2 cellular contexts compared by ENCODE assay signal in the genomic region with DNA sequence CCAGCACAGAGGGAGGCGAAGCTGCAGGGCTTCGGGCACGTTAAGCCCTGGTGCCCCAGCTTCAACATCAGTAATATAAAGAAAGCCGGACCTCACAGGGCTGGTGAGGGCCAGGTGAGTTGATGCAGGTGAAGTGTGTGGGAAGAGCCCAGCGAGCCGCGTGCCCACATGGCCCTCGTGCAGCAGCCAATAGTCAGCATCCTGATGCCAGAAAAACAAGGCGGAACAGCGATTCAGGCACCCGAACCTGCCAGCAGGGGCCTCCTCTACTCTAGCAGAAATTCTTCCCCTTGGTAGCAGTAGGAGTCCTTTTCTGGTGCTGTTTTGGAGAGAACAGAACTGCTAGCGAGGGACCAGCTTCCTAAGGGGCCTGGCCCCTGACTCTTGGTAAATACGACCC.
TF ChIP-seq lines count a peak whose summit lies in the region.

No MANE protein-coding gene starts in this region.

TF ChIP-seq in HCT116, 20 proteins besides CTCF, POLR2A, EP300 and RAD21:
- TF ChIP-seq ZNF274 (IDR thresholded peaks at IDR 0.05; ENCODE audit: low read depth, low read length) (no peak), POLR2AphosphoS5 (IDR thresholded peaks at IDR 0.05; ENCODE audit: low read depth, low read length) (no peak), ZFX (IDR thresholded peaks at IDR 0.05) (no peak), CEBPB (IDR thresholded peaks at IDR 0.05; ENCODE audit: low read depth) (no peak), EZH2phosphoT487 (IDR thresholded peaks at IDR 0.05; ENCODE audit: borderline replicate concordance) (no peak), SIN3A (IDR thresholded peaks at IDR 0.05; ENCODE audit: low read depth) (no peak), CBX3 (IDR thresholded peaks at IDR 0.05; ENCODE audit: low read depth) (no peak)
- TF ChIP-seq, protein P1, sequence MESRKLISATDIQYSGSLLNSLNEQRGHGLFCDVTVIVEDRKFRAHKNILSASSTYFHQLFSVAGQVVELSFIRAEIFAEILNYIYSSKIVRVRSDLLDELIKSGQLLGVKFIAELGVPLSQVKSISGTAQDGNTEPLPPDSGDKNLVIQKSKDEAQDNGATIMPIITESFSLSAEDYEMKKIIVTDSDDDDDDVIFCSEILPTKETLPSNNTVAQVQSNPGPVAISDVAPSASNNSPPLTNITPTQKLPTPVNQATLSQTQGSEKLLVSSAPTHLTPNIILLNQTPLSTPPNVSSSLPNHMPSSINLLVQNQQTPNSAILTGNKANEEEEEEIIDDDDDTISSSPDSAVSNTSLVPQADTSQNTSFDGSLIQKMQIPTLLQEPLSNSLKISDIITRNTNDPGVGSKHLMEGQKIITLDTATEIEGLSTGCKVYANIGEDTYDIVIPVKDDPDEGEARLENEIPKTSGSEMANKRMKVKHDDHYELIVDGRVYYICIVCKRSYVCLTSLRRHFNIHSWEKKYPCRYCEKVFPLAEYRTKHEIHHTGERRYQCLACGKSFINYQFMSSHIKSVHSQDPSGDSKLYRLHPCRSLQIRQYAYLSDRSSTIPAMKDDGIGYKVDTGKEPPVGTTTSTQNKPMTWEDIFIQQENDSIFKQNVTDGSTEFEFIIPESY (IDR thresholded peaks at IDR 0.05; ENCODE audit: extremely low read depth, insufficient replicate concordance, low read length) = no peak
- TF ChIP-seq, protein P2, sequence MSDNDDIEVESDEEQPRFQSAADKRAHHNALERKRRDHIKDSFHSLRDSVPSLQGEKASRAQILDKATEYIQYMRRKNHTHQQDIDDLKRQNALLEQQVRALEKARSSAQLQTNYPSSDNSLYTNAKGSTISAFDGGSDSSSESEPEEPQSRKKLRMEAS (IDR thresholded peaks at IDR 0.05) = no peak

TF ChIP-seq in GM12878, 131 proteins besides CTCF, POLR2A, EP300 and RAD21:
- TF ChIP-seq, protein P3, sequence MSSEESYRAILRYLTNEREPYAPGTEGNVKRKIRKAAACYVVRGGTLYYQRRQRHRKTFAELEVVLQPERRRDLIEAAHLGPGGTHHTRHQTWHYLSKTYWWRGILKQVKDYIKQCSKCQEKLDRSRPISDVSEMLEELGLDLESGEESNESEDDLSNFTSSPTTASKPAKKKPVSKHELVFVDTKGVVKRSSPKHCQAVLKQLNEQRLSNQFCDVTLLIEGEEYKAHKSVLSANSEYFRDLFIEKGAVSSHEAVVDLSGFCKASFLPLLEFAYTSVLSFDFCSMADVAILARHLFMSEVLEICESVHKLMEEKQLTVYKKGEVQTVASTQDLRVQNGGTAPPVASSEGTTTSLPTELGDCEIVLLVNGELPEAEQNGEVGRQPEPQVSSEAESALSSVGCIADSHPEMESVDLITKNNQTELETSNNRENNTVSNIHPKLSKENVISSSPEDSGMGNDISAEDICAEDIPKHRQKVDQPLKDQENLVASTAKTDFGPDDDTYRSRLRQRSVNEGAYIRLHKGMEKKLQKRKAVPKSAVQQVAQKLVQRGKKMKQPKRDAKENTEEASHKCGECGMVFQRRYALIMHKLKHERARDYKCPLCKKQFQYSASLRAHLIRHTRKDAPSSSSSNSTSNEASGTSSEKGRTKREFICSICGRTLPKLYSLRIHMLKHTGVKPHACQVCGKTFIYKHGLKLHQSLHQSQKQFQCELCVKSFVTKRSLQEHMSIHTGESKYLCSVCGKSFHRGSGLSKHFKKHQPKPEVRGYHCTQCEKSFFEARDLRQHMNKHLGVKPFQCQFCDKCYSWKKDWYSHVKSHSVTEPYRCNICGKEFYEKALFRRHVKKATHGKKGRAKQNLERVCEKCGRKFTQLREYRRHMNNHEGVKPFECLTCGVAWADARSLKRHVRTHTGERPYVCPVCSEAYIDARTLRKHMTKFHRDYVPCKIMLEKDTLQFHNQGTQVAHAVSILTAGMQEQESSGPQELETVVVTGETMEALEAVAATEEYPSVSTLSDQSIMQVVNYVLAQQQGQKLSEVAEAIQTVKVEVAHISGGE (CRISPR knock-in tag; IDR thresholded peaks at IDR 0.05) = no peak
- TF ChIP-seq ZNF207 (IDR thresholded peaks at IDR 0.05; ENCODE audit: borderline replicate concordance) (no peak), RAD51 (IDR thresholded peaks at IDR 0.05) (no peak), FOS (IDR thresholded peaks at IDR 0.05; ENCODE audit: borderline replicate concordance, extremely low read depth, insufficient read length) (no peak)
